9 cellular contexts compared by ENCODE assay signal in the genomic region with DNA sequence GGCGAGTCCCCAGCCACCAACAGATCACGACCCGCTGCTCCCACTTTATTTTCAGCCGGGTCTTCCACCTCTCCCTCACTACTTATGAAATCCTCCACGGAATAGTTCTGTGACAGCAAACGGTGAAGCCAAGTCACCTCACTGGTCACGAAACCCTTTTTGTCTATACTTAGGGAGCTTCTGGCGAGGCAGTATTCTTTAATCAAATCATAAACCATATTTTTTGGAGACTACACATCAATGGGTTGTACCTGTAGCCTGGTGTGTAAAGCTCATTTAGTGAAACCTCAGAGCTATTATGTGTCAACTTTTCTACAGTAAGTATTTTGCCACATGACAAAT. TPM values are rescaled to one million over a fixed set of nuclear protein-coding genes. Genes with fewer than 3 reads are reported as not detected.
DNase-seq lines count a peak whose midpoint lies in the region; ATAC-seq and TF ChIP-seq lines count a peak whose summit lies in the region.
"Had no signal": no experiment of that assay in that cellular context is flagged by ENCODE, and none has a peak within 500 bp of the region (broad histone marks: within the 10 kb centered on the region; RNA-seq: fewer than 3 reads in every experiment).

No MANE protein-coding gene starts in this region.

- H3K4me3 ChIP-seq in GM12865 (ENCODE audit: low read depth, low read length) (peak overlapping the region; percentile 96), iPS-18a (ENCODE audit: low read length) (peak overlapping the region; percentile 92), spleen (peak overlapping the region; percentile 71 to 96 (median 90))

- peak; percentile 16 for DNase-seq in GM12865 (ENCODE audit: low read depth)
- DNase-seq in WTC11 (ENCODE audit: low spot score), result no peak
- DNase-seq in spleen, result no peak
- no peak for DNase-seq in SIG-M5 treated with dmso at 0.1 percent for 504 hours (lab: John Stamatoyannopoulos, UW; ENCODE audit: unreplicated experiment)
- DNase-seq in DMS153 (lab: John Stamatoyannopoulos, UW), result no peak

- intact Hi-C loops in spleen (cut with DNase I; ENCODE audit: low total_unique reads), result no loop called here

- H3K4me1 Mint-ChIP-seq in WTC11, result no peaks in the 10 kb centered on the region; the same call in 1 of the 2 replicates

- H3K36me3 Mint-ChIP-seq in WTC11, result peaks cover 1% of the 10 kb centered on the region; the same call in 1 of the 2 replicates

- ATAC-seq in WTC11 (no peak), HG02623 (IDR thresholded peaks at IDR 0.05; ENCODE audit: unreplicated experiment) (no peak), GM19351 (IDR thresholded peaks at IDR 0.05; ENCODE audit: unreplicated experiment) (no peak)

- POLR2A ChIA-PET in WTC11 (lab: Charles Lee), result interaction anchor here (1.2 to 1.8 kb wide), 3 partner anchors 10 to 105 kb away, joined by 3 to 8 read pairs (median 6); a partner anchor contains a TSS

- H3K27ac Mint-ChIP-seq in WTC11, result no peak overlapping the region

- no peaks in the 10 kb centered on the region for H3K9me3 ChIP-seq in iPS-18a (ENCODE audit: control insufficient read depth, low read depth, low read length)
- H3K9me3 ChIP-seq in spleen, result peaks cover 0 to 5% (median 0%) of the 10 kb centered on the region in 8 donors

- peak overlapping the region; percentile 82 for H3K9ac ChIP-seq in iPS-18a (ENCODE audit: low read length)

- H3K27me3 ChIP-seq in iPS-18a (ENCODE audit: control insufficient read depth, insufficient read depth, low read length) (no peaks in the 10 kb centered on the region), spleen (replicated peaks in 1 of 7) (no peaks in the 10 kb centered on the region)

- H3K4me1 ChIP-seq in iPS-18a (ENCODE audit: control insufficient read depth, low read depth, low read length) (peaks cover 19% of the 10 kb centered on the region), spleen (peaks cover 17 to 46% (median 29%) of the 10 kb centered on the region in 6 donors)

- H3K27ac ChIP-seq in iPS-18a (ENCODE audit: low read length), result no peak overlapping the region
- H3K27ac ChIP-seq in spleen, result peak overlapping the region; percentile 65 to 99 (median 98)

- H3K4me3 Mint-ChIP-seq in WTC11, result no peak overlapping the region
- H3K4me3 Mint-ChIP-seq: activated T-cell treated with anti-CD3 and anti-CD28 coated beads, Interleukin-2, amount 50 U/mL, for 4 hours had no signal

- no peak for TF ChIP-seq POLR2A in spleen (IDR thresholded peaks at IDR 0.05)

- TF ChIP-seq CTCF in GM12865 (IDR thresholded peaks at IDR 0.05; ENCODE audit: insufficient read depth, low read depth, low read length, missing control alignments), result no peak
- no peak for TF ChIP-seq CTCF in WTC11 (IDR thresholded peaks at IDR 0.05)
- no peak for TF ChIP-seq CTCF in spleen (IDR thresholded peaks at IDR 0.05 in 8 of 11, conservative IDR thresholded peaks at IDR 0.05 in 3 of 11)

- H3K27me3 Mint-ChIP-seq in WTC11 (ENCODE audit: low read depth), result no peaks in the 10 kb centered on the region

- 1 to 3% (median 2%) methylated on average over 8 of the region's 8 CpGs for WGBS in spleen, 5 donors

- CTCF ChIA-PET in WTC11 (lab: Charles Lee), result interaction anchor here (0.7 to 1.1 kb wide), 2 partner anchors 47 to 1331 kb away, joined by 3 to 4 read pairs; no protein-coding TSS in a partner anchor

- H3K36me3 ChIP-seq in iPS-18a (ENCODE audit: control insufficient read depth, low read depth, low read length) (peaks cover 22% of the 10 kb centered on the region), spleen (peaks cover 0 to 15% (median 2%) of the 10 kb centered on the region in 6 donors)

- peaks cover 2% of the 10 kb centered on the region for H3K9me3 Mint-ChIP-seq in WTC11
- H3K9me3 Mint-ChIP-seq: activated T-cell treated with anti-CD3 and anti-CD28 coated beads, Interleukin-2, amount 50 U/mL, for 4 hours had no signal

TF ChIP-seq in WTC11, 78 proteins besides CTCF, POLR2A, EP300 and RAD21:
- TF ChIP-seq TEAD1 (CRISPR knock-in tag; IDR thresholded peaks at IDR 0.05) (0 out of 2 replicates have a peak, but pooled peaks have one; percentile 10), NFE2L1 (CRISPR knock-in tag; IDR thresholded peaks at IDR 0.05) (no peak), ZNF121 (CRISPR knock-in tag; IDR thresholded peaks at IDR 0.05) (no peak)

RNA-seq across cellular contexts. Expression of a gene that starts 0.8 kb away (rescaled TPM):
- total RNA-seq in WTC11 (2021) (657 to 684 TPM (median 668 TPM) in 3 replicates), spleen (100 to 1,000 TPM; 107 to 161 (median 128) TPM)
- 100 to 1,000 TPM; 123 to 262 (median 253) TPM for polyA plus RNA-seq in spleen

RNA-seq across cellular contexts. Expression of a gene that starts 4.5 kb away (rescaled TPM):
- total RNA-seq in WTC11 (2021), result 35.5 to 40.4 TPM (median 39.9 TPM) in 3 replicates
- total RNA-seq in spleen, result 10 to 100 TPM; 40.9 to 77.7 (median 55.2) TPM
- 10 to 100 TPM; 10.6 to 11.0 (median 10.8) TPM for polyA plus RNA-seq in spleen

RNA-seq across cellular contexts. Expression of a gene that starts 56.7 kb away (rescaled TPM):
- total RNA-seq in WTC11 (2021) (21.2 to 25.5 TPM (median 24.4 TPM) in 3 replicates), spleen (10 to 100 TPM; 22.4 to 50.1 (median 34.8) TPM)
- polyA plus RNA-seq in spleen, result 10 to 100 TPM; 28.6 to 52.6 (median 43.8) TPM
